Comparison of ENCODE assay signal across 7 cellular contexts in the genomic region with DNA sequence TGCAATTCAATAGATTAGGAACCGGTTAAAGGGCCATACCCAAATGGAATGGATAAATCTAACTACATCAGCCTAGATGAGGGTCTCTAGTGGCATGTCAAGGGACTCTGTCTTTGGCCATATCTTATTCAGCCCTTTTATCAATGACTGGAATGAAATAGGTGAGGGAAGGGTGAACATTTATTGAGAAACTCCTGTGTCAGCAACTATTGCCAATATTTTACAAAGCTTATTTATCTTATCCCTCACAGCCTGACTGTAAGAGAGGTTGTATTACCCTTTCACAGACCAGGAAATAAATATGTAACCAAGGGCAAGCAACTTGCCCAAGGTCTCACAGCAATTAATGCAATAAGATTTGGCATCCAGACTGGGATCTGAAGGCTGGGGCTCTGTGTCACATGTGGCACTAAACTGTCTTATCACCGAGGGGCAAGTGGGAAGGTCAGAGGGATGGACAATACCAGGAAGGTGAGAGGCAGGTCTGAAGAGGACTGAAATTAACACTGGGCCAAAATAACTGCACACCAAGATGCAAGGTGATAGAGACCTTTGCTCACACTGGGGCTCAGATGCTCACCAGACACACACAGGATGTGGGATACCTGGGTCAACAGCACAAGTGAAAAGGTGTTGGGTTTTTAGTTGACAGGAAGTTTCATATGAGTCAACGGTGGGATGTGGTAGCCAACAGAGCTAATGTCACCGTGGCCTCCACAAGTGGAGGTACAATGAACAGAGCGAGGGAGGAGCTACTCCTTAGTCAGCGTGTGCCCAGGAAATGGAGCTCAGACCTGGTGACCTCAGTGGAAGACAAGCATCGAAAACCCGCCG.
A peak's percentile ranks its signal among the peaks of the same experiment; 100 is the strongest.
DNase-seq lines count a peak whose midpoint lies in the region; ATAC-seq and TF ChIP-seq lines count a peak whose summit lies in the region.

No MANE protein-coding gene starts in this region.

- H3K9me3 Mint-ChIP-seq in activated T-cell treated with anti-CD3 and anti-CD28 coated beads, Interleukin-2, amount 50 U/mL, for 72 hours, result peaks cover 2 to 3% of the 10 kb centered on the region in 2 donors

- peaks cover 62% of the 10 kb centered on the region for H3K4me1 Mint-ChIP-seq in activated T-cell treated with anti-CD3 and anti-CD28 coated beads, Interleukin-2, amount 50 U/mL, for 72 hours (ENCODE audit: low read depth)

- no peak for TF ChIP-seq POLR2A in prostate gland (IDR thresholded peaks at IDR 0.05)

- ATAC-seq in GM21367 (IDR thresholded peaks at IDR 0.05; ENCODE audit: unreplicated experiment) (peak; percentile 71), HG03571 (IDR thresholded peaks at IDR 0.05; ENCODE audit: unreplicated experiment) (peak; percentile 89)
- peak; percentile 92 to 94 for ATAC-seq in activated T-cell treated with anti-CD3 and anti-CD28 coated beads, Interleukin-2, amount 50 U/mL, for 72 hours (replicated peaks in 1 of 2)

- no peak overlapping the region for H3K27ac ChIP-seq in prostate gland

- H3K27me3 ChIP-seq in prostate gland (replicated peaks; ENCODE audit: insufficient read depth), result no peaks in the 10 kb centered on the region

- peak overlapping the region; percentile 25 to 69 for H3K4me3 Mint-ChIP-seq in activated T-cell treated with anti-CD3 and anti-CD28 coated beads, Interleukin-2, amount 50 U/mL, for 72 hours

- peaks cover 7 to 8% of the 10 kb centered on the region in 2 donors for H3K36me3 Mint-ChIP-seq in activated T-cell treated with anti-CD3 and anti-CD28 coated beads, Interleukin-2, amount 50 U/mL, for 72 hours (ENCODE audit: insufficient read depth in 2 of 2)

- 80% methylated on average over 9 of the region's 9 CpGs for WGBS in prostate gland

- DNase-seq in activated T-cell treated with anti-CD3 and anti-CD28 coated beads, Interleukin-2, amount 50 U/mL, for 72 hours, result peak; percentile 84 to 87
- DNase-seq in stimulated activated CD4-positive, alpha-beta T cell treated with anti-CD3 and anti-CD28 coated beads, TNF-alpha, amount 100 ng/mL, for 24 hours (ENCODE audit: low read depth in 3 of 3), result peak; percentile 30 to 57 (median 41)
- DNase-seq in NCI-H2227 treated with DMSO at 0.1 percent for 48 hours (lab: John Stamatoyannopoulos, UW), result no peak
- no peak for DNase-seq in prostate gland (ENCODE audit: low spot score)
- no peak for DNase-seq in NCI-H1417 treated with DMSO at 0.1 percent for 48 hours (lab: John Stamatoyannopoulos, UW)

- intact Hi-C loops in prostate gland (cut with DNase I), result loop anchor here (10.0 kb wide), 1 partner anchor 761 kb away; no protein-coding TSS in a partner anchor

- no peaks in the 10 kb centered on the region for H3K9me3 ChIP-seq in prostate gland

- no peaks in the 10 kb centered on the region for H3K4me1 ChIP-seq in prostate gland (replicated peaks)

- no peaks in the 10 kb centered on the region for H3K36me3 ChIP-seq in prostate gland

- TF ChIP-seq CTCF in prostate gland (IDR thresholded peaks at IDR 0.05), result no peak

- H3K4me3 ChIP-seq in prostate gland, result no peak overlapping the region

- peak overlapping the region; percentile 34 for H3K27ac Mint-ChIP-seq in activated T-cell treated with anti-CD3 and anti-CD28 coated beads, Interleukin-2, amount 50 U/mL, for 72 hours

- H3K27me3 Mint-ChIP-seq in activated T-cell treated with anti-CD3 and anti-CD28 coated beads, Interleukin-2, amount 50 U/mL, for 72 hours (ENCODE audit: low read depth), result peaks cover 7% of the 10 kb centered on the region

Comparison
In these comparisons a context has a peak if more than half of its experiments do, and no peak if none do; other contexts are left out.
1. DNase-seq: peak in activated T-cell treated with anti-CD3 and anti-CD28 coated beads, Interleukin-2, amount 50 U/mL, for 72 hours (2 of 2) and stimulated activated CD4-positive, alpha-beta T cell treated with anti-CD3 and anti-CD28 coated beads, TNF-alpha, amount 100 ng/mL, for 24 hours (3 of 3); none in NCI-H2227 treated with DMSO at 0.1 percent for 48 hours (single experiment), prostate gland (single experiment) and NCI-H1417 treated with DMSO at 0.1 percent for 48 hours (single experiment).
2. Peak in every context shown above with its lines, with median percentiles within 50 percentile points of each other: ATAC-seq.